ENCODE assay signal across 8 cellular contexts in genomic region chr22:39003165-39003638, GRCh38. TPM values are rescaled to one million over a fixed set of nuclear protein-coding genes. Genes with fewer than 3 reads are reported as not detected.
DNase-seq lines count a peak whose midpoint lies in the region; TF ChIP-seq lines count a peak whose summit lies in the region.

No MANE protein-coding gene starts in this region.

- peaks cover 4 to 5% of the 10 kb centered on the region in 2 experiments for H3K4me1 ChIP-seq in neutrophil (ENCODE audit: control insufficient read depth in 1 of 2, insufficient read depth in 1 of 2, low read depth in 1 of 2, low read length in 1 of 2)
- peaks cover 8% of the 10 kb centered on the region for H3K4me1 ChIP-seq in suprapubic skin

- DNase-seq in SIG-M5 treated with dmso at 0.1 percent for 504 hours (lab: John Stamatoyannopoulos, UW; ENCODE audit: unreplicated experiment): peak; percentile 75
- no peak for DNase-seq in SIG-M5 (lab: John Stamatoyannopoulos, UW)
- DNase-seq in HS-27A (ENCODE audit: low read depth): peak; percentile 51
- peak; percentile 96 for DNase-seq in RPMI8226
- peak; percentile 57 for DNase-seq in activated T-helper 1 cell treated with Interleukin-2 at 50 U/mL for 16 hours (ENCODE audit: low read depth)
- peak; percentile 92 for DNase-seq in fibroblast of the aortic adventitia (ENCODE audit: low read depth)
- no peak for DNase-seq in suprapubic skin (ENCODE audit: low spot score in 2 of 2)

- peak; percentile 83 for TF ChIP-seq CTCF in fibroblast of the aortic adventitia (IDR thresholded peaks at IDR 0.05; ENCODE audit: insufficient read depth, low read length)
- TF ChIP-seq CTCF in neutrophil (IDR thresholded peaks at IDR 0.05): peak; percentile 49
- peak; percentile 57 to 78 for TF ChIP-seq CTCF in suprapubic skin (IDR thresholded peaks at IDR 0.05)

- TF ChIP-seq POLR2A in suprapubic skin (IDR thresholded peaks at IDR 0.05): no peak

- no peaks in the 10 kb centered on the region for H3K9me3 ChIP-seq in neutrophil
- no peaks in the 10 kb centered on the region for H3K9me3 ChIP-seq in suprapubic skin

- no peak for TF ChIP-seq EP300 in suprapubic skin (IDR thresholded peaks at IDR 0.05)

- 15% methylated on average over 7 of the region's 7 CpGs for WGBS in suprapubic skin

- H3K36me3 ChIP-seq in neutrophil (no peaks in the 10 kb centered on the region), suprapubic skin (no peaks in the 10 kb centered on the region)

- peaks cover 11% of the 10 kb centered on the region for H3K27me3 ChIP-seq in neutrophil
- H3K27me3 ChIP-seq in suprapubic skin: peaks cover 9% of the 10 kb centered on the region

- H3K4me3 ChIP-seq in fibroblast of the aortic adventitia (ENCODE audit: low read depth, low read length) (no peak overlapping the region), neutrophil (ENCODE audit: low read depth in 1 of 2, low read length in 1 of 2) (no peak overlapping the region), suprapubic skin (no peak overlapping the region)

- H3K27ac ChIP-seq in neutrophil (peak overlapping the region; percentile 11), suprapubic skin (no peak overlapping the region)

RNA-seq across cellular contexts. Expression of gene APOBEC3C, which starts 10.9 kb away (rescaled TPM):
- 5.2 and 18.9 TPM in 2 replicates for total RNA-seq in fibroblast of the aortic adventitia (ENCODE audit: low replicate concordance)
- total RNA-seq in suprapubic skin: 10 to 100 TPM in 1 of 4 donors, 1 to 10 TPM in 3; 6.6 to 10.5 (median 7.8) TPM

RNA-seq across cellular contexts. Expression of gene APOBEC3D, which starts 17.7 kb away (rescaled TPM):
- total RNA-seq in fibroblast of the aortic adventitia (ENCODE audit: low replicate concordance): 0.49 and 0.90 TPM in 2 replicates
- not detected for total RNA-seq in suprapubic skin

RNA-seq across cellular contexts. Expression of gene APOBEC3B, which starts 21.1 kb away (rescaled TPM):
- total RNA-seq in fibroblast of the aortic adventitia (ENCODE audit: low replicate concordance) (0.90 and 6.8 TPM in 2 replicates), suprapubic skin (1 to 10 TPM in 3 of 4 donors, not detected in 1; 1.0 to 2.4 (median 2.1) TPM)

RNA-seq across cellular contexts. Expression of gene APOBEC3F, which starts 37.5 kb away (rescaled TPM):
- total RNA-seq in fibroblast of the aortic adventitia (ENCODE audit: low replicate concordance): 1.3 and 4.3 TPM in 2 replicates
- 1 to 10 TPM in 2 of 4 donors, under 1 TPM in 1, not detected in 1; 0.57 to 2.0 (median 1.4) TPM for total RNA-seq in suprapubic skin

RNA-seq across cellular contexts. Expression of gene APOBEC3A, which starts 45.8 kb away (rescaled TPM):
- total RNA-seq in fibroblast of the aortic adventitia (ENCODE audit: low replicate concordance) (not detected in 2 replicates), suprapubic skin (1 to 10 TPM in 1 of 4 donors, not detected in 3; 2.1 TPM)

Comparison
In these comparisons a context has a peak if more than half of its experiments do, and no peak if none do; other contexts are left out.
1. DNase-seq: peak in SIG-M5 treated with dmso at 0.1 percent for 504 hours (single experiment), HS-27A (single experiment), RPMI8226 (single experiment), activated T-helper 1 cell treated with Interleukin-2 at 50 U/mL for 16 hours (single experiment) and fibroblast of the aortic adventitia (single experiment); none in SIG-M5 (single experiment) and suprapubic skin (0 of 2).
2. Peak in every context shown above with its lines, with median percentiles within 50 percentile points of each other: CTCF ChIP-seq.